ENCODE assay signal across 1 cellular context in genomic region chr21:46184625-46185555, GRCh38.
A peak's percentile ranks its signal among the peaks of the same experiment; 100 is the strongest.
TF ChIP-seq lines count a peak whose summit lies in the region.

No MANE protein-coding gene starts in this region.

TF ChIP-seq in HepG2, 621 proteins besides CTCF, POLR2A, EP300 and RAD21 (continues in another document):
- no peak for TF ChIP-seq BCLAF1 (IDR thresholded peaks at IDR 0.05)
- no peak for TF ChIP-seq MIER2 (CRISPR knock-in tag; IDR thresholded peaks at IDR 0.05)
- TF ChIP-seq PPARG (CRISPR knock-in tag; conservative IDR thresholded peaks at IDR 0.05) = no peak
- TF ChIP-seq PAX8 (CRISPR knock-in tag; IDR thresholded peaks at IDR 0.05; ENCODE audit: borderline replicate concordance) = no peak
- TF ChIP-seq CEBPB (IDR thresholded peaks at IDR 0.05; ENCODE audit: borderline replicate concordance, low read depth, low read length) = peak; percentile 64
- TF ChIP-seq CENPBD1 (CRISPR knock-in tag; IDR thresholded peaks at IDR 0.05; ENCODE audit: borderline replicate concordance, low read depth) = no peak
- no peak for TF ChIP-seq MAF1 (CRISPR knock-in tag; IDR thresholded peaks at IDR 0.05; ENCODE audit: borderline replicate concordance)
- TF ChIP-seq IRX3 (CRISPR knock-in tag; IDR thresholded peaks at IDR 0.05; ENCODE audit: borderline replicate concordance, low read depth) = no peak
- TF ChIP-seq SP1 (IDR thresholded peaks at IDR 0.05) = no peak
- peak; percentile 68 for TF ChIP-seq SP1 (CRISPR knock-in tag; IDR thresholded peaks at IDR 0.05)
- TF ChIP-seq ZNF383 (CRISPR knock-in tag; IDR thresholded peaks at IDR 0.05; ENCODE audit: borderline replicate concordance) = no peak
- peak; percentile 62; the same call in 1 of the 2 replicates for TF ChIP-seq CEBPZ (IDR thresholded peaks at IDR 0.05; ENCODE audit: low read length)
- no peak for TF ChIP-seq GZF1 (CRISPR knock-in tag; IDR thresholded peaks at IDR 0.05)
- no peak for TF ChIP-seq RXRA (CRISPR knock-in tag; IDR thresholded peaks at IDR 0.05)
- no peak for TF ChIP-seq FOXP4 (CRISPR knock-in tag; IDR thresholded peaks at IDR 0.05)
- TF ChIP-seq TCF12 (IDR thresholded peaks at IDR 0.05) = no peak
- no peak for TF ChIP-seq TCF12 (CRISPR knock-in tag; IDR thresholded peaks at IDR 0.05)
- TF ChIP-seq SP4 (CRISPR knock-in tag; IDR thresholded peaks at IDR 0.05) = peak; percentile 92
- TF ChIP-seq GABPB1 (CRISPR knock-in tag; IDR thresholded peaks at IDR 0.05) = peak; percentile 24; the same call in 1 of the 2 replicates
- no peak for TF ChIP-seq MATR3 (CRISPR knock-in tag; IDR thresholded peaks at IDR 0.05)
- peak; percentile 86; the same call in 1 of the 2 replicates for TF ChIP-seq PBX3 (CRISPR knock-in tag; IDR thresholded peaks at IDR 0.05; ENCODE audit: borderline replicate concordance)
- TF ChIP-seq ZNF354B (CRISPR knock-in tag; IDR thresholded peaks at IDR 0.05) = no peak
- 0 out of 2 replicates have a peak, but pooled peaks have one; percentile 60 for TF ChIP-seq PCBP1 (IDR thresholded peaks at IDR 0.05; ENCODE audit: borderline replicate concordance, low read depth, low read length)
- no peak for TF ChIP-seq TMF1 (CRISPR knock-in tag; IDR thresholded peaks at IDR 0.05; ENCODE audit: low read depth)
- no peak for TF ChIP-seq SRF (IDR thresholded peaks at IDR 0.05; ENCODE audit: low read depth, low read length)
- peak; percentile 32; the same call in 1 of the 2 replicates for TF ChIP-seq HOXA3 (CRISPR knock-in tag; IDR thresholded peaks at IDR 0.05)
- no peak for TF ChIP-seq TFDP2 (CRISPR knock-in tag; IDR thresholded peaks at IDR 0.05)
- peak; percentile 10; the same call in 1 of the 2 replicates for TF ChIP-seq ZFY (CRISPR knock-in tag; IDR thresholded peaks at IDR 0.05)
- no peak for TF ChIP-seq BHLHE40 (IDR thresholded peaks at IDR 0.05; ENCODE audit: low read length)
- TF ChIP-seq THYN1 (CRISPR knock-in tag; IDR thresholded peaks at IDR 0.05; ENCODE audit: borderline replicate concordance, low read depth) = no peak
- TF ChIP-seq CHD2 (IDR thresholded peaks at IDR 0.05; ENCODE audit: low read depth, low read length) = peak; percentile 65
- TF ChIP-seq HNRNPLL (IDR thresholded peaks at IDR 0.05; ENCODE audit: low read depth, low read length, poor library complexity, severe bottlenecking) = no peak
- TF ChIP-seq ZSCAN31 (CRISPR knock-in tag; IDR thresholded peaks at IDR 0.05; ENCODE audit: low read depth) = no peak
- no peak for TF ChIP-seq IKZF5 (CRISPR knock-in tag; IDR thresholded peaks at IDR 0.05)
- TF ChIP-seq ZBTB2 (CRISPR knock-in tag; IDR thresholded peaks at IDR 0.05; ENCODE audit: low read depth) = no peak
- no peak for TF ChIP-seq TFDP1 (CRISPR knock-in tag; IDR thresholded peaks at IDR 0.05; ENCODE audit: borderline replicate concordance)
- TF ChIP-seq ZNF777 (CRISPR knock-in tag; IDR thresholded peaks at IDR 0.05) = 0 out of 2 replicates have a peak, but pooled peaks have one; percentile 25
- TF ChIP-seq ZNF749 (CRISPR knock-in tag; IDR thresholded peaks at IDR 0.05; ENCODE audit: borderline replicate concordance) = no peak
- TF ChIP-seq ZNF350 (CRISPR knock-in tag; IDR thresholded peaks at IDR 0.05; ENCODE audit: borderline replicate concordance, low read depth) = 0 out of 2 replicates have a peak, but pooled peaks have one; percentile 37
- TF ChIP-seq CREM (IDR thresholded peaks at IDR 0.05) = peak; percentile 36; the same call in 1 of the 2 replicates
- TF ChIP-seq CREM (CRISPR knock-in tag; IDR thresholded peaks at IDR 0.05) = no peak
- TF ChIP-seq KMT2A (CRISPR knock-in tag; IDR thresholded peaks at IDR 0.05) = no peak
- TF ChIP-seq GABPA (IDR thresholded peaks at IDR 0.05; ENCODE audit: low read depth, low read length) = no peak
- no peak for TF ChIP-seq GABPA (CRISPR knock-in tag; IDR thresholded peaks at IDR 0.05; ENCODE audit: low read depth)
- TF ChIP-seq NFYC (CRISPR knock-in tag; IDR thresholded peaks at IDR 0.05) = peak; percentile 94
- TF ChIP-seq ZEB1 (IDR thresholded peaks at IDR 0.05; ENCODE audit: insufficient replicate concordance, low read depth) = no peak
- TF ChIP-seq NPAS2 (CRISPR knock-in tag; IDR thresholded peaks at IDR 0.05; ENCODE audit: borderline replicate concordance) = no peak
- TF ChIP-seq ELF3 (CRISPR knock-in tag; IDR thresholded peaks at IDR 0.05) = no peak
- TF ChIP-seq KLF13 (CRISPR knock-in tag; IDR thresholded peaks at IDR 0.05) = no peak
- TF ChIP-seq CSRNP1 (CRISPR knock-in tag; IDR thresholded peaks at IDR 0.05) = 0 out of 2 replicates have a peak, but pooled peaks have one; percentile 45
- TF ChIP-seq ZBTB43 (CRISPR knock-in tag; conservative IDR thresholded peaks at IDR 0.05) = no peak
